In genomic region chr6:122839906-122840305, GRCh38 we compare ENCODE assay signal across 2 cellular contexts.
TF ChIP-seq lines count a peak whose summit lies in the region.

No MANE protein-coding gene starts in this region.

TF ChIP-seq in A549, 52 proteins besides CTCF, POLR2A, EP300 and RAD21 (continued from another document):
- TF ChIP-seq, protein P1, sequence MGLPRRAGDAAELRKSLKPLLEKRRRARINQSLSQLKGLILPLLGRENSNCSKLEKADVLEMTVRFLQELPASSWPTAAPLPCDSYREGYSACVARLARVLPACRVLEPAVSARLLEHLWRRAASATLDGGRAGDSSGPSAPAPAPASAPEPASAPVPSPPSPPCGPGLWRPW (IDR thresholded peaks at IDR 0.05): no peak
- TF ChIP-seq PBX3 (IDR thresholded peaks at IDR 0.05): no peak
- no peak for TF ChIP-seq NFE2L2 (conservative IDR thresholded peaks at IDR 0.05; ENCODE audit: low read length)
TF ChIP-seq in A549: peak in this region for 0.

TF ChIP-seq in WTC11, 78 proteins besides CTCF, POLR2A, EP300 and RAD21 (continued from another document):
- TF ChIP-seq PRDM15 (CRISPR knock-in tag; IDR thresholded peaks at IDR 0.05): no peak
- TF ChIP-seq MAX (CRISPR knock-in tag; IDR thresholded peaks at IDR 0.05): no peak
- no peak for TF ChIP-seq RELA (CRISPR knock-in tag; IDR thresholded peaks at IDR 0.05; ENCODE audit: borderline replicate concordance)
- no peak for TF ChIP-seq FOXP1 (CRISPR knock-in tag; IDR thresholded peaks at IDR 0.05; ENCODE audit: borderline replicate concordance)
- TF ChIP-seq ZNF532 (CRISPR knock-in tag; IDR thresholded peaks at IDR 0.05; ENCODE audit: borderline replicate concordance): no peak
- TF ChIP-seq GRHL2 (CRISPR knock-in tag; IDR thresholded peaks at IDR 0.05; ENCODE audit: insufficient replicate concordance, severe bottlenecking): no peak
- TF ChIP-seq, protein P2, sequence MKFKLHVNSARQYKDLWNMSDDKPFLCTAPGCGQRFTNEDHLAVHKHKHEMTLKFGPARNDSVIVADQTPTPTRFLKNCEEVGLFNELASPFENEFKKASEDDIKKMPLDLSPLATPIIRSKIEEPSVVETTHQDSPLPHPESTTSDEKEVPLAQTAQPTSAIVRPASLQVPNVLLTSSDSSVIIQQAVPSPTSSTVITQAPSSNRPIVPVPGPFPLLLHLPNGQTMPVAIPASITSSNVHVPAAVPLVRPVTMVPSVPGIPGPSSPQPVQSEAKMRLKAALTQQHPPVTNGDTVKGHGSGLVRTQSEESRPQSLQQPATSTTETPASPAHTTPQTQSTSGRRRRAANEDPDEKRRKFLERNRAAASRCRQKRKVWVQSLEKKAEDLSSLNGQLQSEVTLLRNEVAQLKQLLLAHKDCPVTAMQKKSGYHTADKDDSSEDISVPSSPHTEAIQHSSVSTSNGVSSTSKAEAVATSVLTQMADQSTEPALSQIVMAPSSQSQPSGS (CRISPR knock-in tag; IDR thresholded peaks at IDR 0.05; ENCODE audit: borderline replicate concordance, low read depth): no peak
- TF ChIP-seq ZNF138 (CRISPR knock-in tag; conservative IDR thresholded peaks at IDR 0.05): no peak
- TF ChIP-seq, protein P3, sequence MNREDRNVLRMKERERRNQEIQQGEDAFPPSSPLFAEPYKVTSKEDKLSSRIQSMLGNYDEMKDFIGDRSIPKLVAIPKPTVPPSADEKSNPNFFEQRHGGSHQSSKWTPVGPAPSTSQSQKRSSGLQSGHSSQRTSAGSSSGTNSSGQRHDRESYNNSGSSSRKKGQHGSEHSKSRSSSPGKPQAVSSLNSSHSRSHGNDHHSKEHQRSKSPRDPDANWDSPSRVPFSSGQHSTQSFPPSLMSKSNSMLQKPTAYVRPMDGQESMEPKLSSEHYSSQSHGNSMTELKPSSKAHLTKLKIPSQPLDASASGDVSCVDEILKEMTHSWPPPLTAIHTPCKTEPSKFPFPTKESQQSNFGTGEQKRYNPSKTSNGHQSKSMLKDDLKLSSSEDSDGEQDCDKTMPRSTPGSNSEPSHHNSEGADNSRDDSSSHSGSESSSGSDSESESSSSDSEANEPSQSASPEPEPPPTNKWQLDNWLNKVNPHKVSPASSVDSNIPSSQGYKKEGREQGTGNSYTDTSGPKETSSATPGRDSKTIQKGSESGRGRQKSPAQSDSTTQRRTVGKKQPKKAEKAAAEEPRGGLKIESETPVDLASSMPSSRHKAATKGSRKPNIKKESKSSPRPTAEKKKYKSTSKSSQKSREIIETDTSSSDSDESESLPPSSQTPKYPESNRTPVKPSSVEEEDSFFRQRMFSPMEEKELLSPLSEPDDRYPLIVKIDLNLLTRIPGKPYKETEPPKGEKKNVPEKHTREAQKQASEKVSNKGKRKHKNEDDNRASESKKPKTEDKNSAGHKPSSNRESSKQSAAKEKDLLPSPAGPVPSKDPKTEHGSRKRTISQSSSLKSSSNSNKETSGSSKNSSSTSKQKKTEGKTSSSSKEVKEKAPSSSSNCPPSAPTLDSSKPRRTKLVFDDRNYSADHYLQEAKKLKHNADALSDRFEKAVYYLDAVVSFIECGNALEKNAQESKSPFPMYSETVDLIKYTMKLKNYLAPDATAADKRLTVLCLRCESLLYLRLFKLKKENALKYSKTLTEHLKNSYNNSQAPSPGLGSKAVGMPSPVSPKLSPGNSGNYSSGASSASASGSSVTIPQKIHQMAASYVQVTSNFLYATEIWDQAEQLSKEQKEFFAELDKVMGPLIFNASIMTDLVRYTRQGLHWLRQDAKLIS (CRISPR knock-in tag; IDR thresholded peaks at IDR 0.05; ENCODE audit: borderline replicate concordance): no peak
